ENCODE assay signal across 14 cellular contexts in the genomic region with DNA sequence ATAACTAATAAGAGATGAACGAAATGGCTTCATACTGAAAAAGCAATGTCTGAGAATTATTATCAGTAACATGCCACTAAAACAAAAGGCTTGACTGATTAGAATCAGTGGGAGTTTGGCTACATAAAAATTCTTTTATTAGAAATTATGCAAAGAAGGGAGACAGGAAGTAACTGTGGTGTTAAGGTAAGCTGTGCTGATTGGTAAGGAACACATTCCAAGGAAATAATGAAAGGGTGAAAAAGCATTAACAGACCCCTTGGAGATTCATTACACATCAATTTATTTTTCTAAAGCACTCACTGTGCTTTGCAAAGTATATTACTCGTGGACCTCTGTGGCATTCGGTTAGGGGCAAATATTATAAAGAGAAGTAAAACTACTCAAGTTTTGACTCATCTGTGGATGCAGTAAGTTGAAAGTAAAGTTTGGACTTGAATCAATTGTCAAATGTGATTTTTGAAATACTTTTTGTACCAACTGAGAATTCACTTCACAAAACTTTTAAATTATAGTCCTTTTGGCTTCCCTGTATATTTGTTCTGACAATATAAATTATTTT.
DNase-seq lines count a peak whose midpoint lies in the region; ATAC-seq, FAIRE-seq and TF ChIP-seq lines count a peak whose summit lies in the region.
"Had no signal": no experiment of that assay in that cellular context is flagged by ENCODE, and none has a peak within 500 bp of the region (broad histone marks: within the 10 kb centered on the region; RNA-seq: fewer than 3 reads in every experiment).

No MANE protein-coding gene starts in this region.

- FAIRE-seq in keratinocyte (lab: Jason Lieb, UNC), result no peak
- FAIRE-seq: endometrium, K562 had no signal

- no peaks in the 10 kb centered on the region for H3K27me3 ChIP-seq in keratinocyte (ENCODE audit: control insufficient read depth, extremely low read depth, insufficient read depth, low read length)
- H3K27me3 ChIP-seq: BE2C had no signal

- H3K27ac ChIP-seq in keratinocyte (ENCODE audit: control insufficient read depth, insufficient read depth, low read length), result no peak overlapping the region

- no peaks in the 10 kb centered on the region for H3K9me1 ChIP-seq in keratinocyte (ENCODE audit: control insufficient read depth, extremely low read depth, insufficient read depth, low read length)

- peak; percentile 89 for ATAC-seq in GM18511 (IDR thresholded peaks at IDR 0.05; ENCODE audit: unreplicated experiment)
- ATAC-seq in GM21619 (IDR thresholded peaks at IDR 0.05; ENCODE audit: unreplicated experiment), result peak; percentile 68
- ATAC-seq in HG03196 (IDR thresholded peaks at IDR 0.05; ENCODE audit: unreplicated experiment), result peak; percentile 67
- ATAC-seq: K562, T-cell had no signal

- dilution Hi-C loops in keratinocyte (cut with MboI; ENCODE audit: extremely low pct_ligation_motif_present, low sequenced_read_pairs), result no loop called here

- no peaks in the 10 kb centered on the region for H3K79me2 ChIP-seq in keratinocyte (ENCODE audit: control insufficient read depth, insufficient read depth, low read length)

- DNase-seq in keratinocyte (ENCODE audit: low read depth, low spot score) (no peak), NK-92 (lab: John Stamatoyannopoulos, UW; ENCODE audit: unreplicated experiment) (no peak), NCI-H187 treated with DMSO at 0.1 percent for 48 hours (lab: John Stamatoyannopoulos, UW) (no peak), NCI-H2227 treated with DMSO at 0.1 percent for 48 hours (lab: John Stamatoyannopoulos, UW) (no peak), hypothalamus (lab: John Stamatoyannopoulos, UW) (no peak)
- DNase-seq: activated CD4-positive, alpha-beta T cell treated with anti-CD3 and anti-CD28 coated beads for 48 hours; BE2C; NCI-H1694 treated with DMSO at 0.1 percent for 48 hours; T-cell had no signal

- no peaks in the 10 kb centered on the region for H4K20me1 ChIP-seq in keratinocyte (ENCODE audit: control insufficient read depth, extremely low read depth, insufficient read depth, low read length)

- H3K9ac ChIP-seq in keratinocyte (ENCODE audit: control insufficient read depth, extremely low read depth, insufficient read depth, low read length), result no peak overlapping the region

- no peaks in the 10 kb centered on the region for H3K9me3 ChIP-seq in keratinocyte (ENCODE audit: control insufficient read depth, low read depth, low read length)
- H3K9me3 ChIP-seq: BE2C had no signal

- H3K36me3 ChIP-seq in keratinocyte (ENCODE audit: control insufficient read depth in 2 of 2, extremely low read depth in 1 of 2, insufficient read depth in 2 of 2, low read length in 2 of 2), result no peaks in the 10 kb centered on the region
- H3K36me3 ChIP-seq: BE2C had no signal

- peaks cover 3% of the 10 kb centered on the region for H3K4me1 ChIP-seq in keratinocyte (ENCODE audit: control insufficient read depth, extremely low read depth, insufficient read depth, low read length)
- H3K4me1 ChIP-seq: BE2C had no signal

- no peak for TF ChIP-seq CTCF in keratinocyte (optimal IDR thresholded peaks at IDR 0.05 in 1 of 3, IDR thresholded peaks at IDR 0.05 in 1 of 3, conservative IDR thresholded peaks at IDR 0.05 in 1 of 3; ENCODE audit: extremely low read depth in 1 of 3, insufficient read depth in 2 of 3, low read length in 3 of 3)

- peak overlapping the region; percentile 7 for H3K4me2 ChIP-seq in keratinocyte (ENCODE audit: control insufficient read depth, extremely low read depth, insufficient read depth, low read depth, low read length)

- H3K4me3 ChIP-seq in keratinocyte (ENCODE audit: control insufficient read depth in 2 of 3, extremely low read depth in 1 of 3, insufficient read depth in 2 of 3, low read depth in 1 of 3, low read length in 3 of 3), result no peak overlapping the region
- H3K4me3 ChIP-seq: K562 had no signal

- peak overlapping the region; percentile 68 for H2AFZ ChIP-seq in keratinocyte (ENCODE audit: control insufficient read depth, low read length)
